Comparison of ENCODE assay signal across 8 cellular contexts in the genomic region with DNA sequence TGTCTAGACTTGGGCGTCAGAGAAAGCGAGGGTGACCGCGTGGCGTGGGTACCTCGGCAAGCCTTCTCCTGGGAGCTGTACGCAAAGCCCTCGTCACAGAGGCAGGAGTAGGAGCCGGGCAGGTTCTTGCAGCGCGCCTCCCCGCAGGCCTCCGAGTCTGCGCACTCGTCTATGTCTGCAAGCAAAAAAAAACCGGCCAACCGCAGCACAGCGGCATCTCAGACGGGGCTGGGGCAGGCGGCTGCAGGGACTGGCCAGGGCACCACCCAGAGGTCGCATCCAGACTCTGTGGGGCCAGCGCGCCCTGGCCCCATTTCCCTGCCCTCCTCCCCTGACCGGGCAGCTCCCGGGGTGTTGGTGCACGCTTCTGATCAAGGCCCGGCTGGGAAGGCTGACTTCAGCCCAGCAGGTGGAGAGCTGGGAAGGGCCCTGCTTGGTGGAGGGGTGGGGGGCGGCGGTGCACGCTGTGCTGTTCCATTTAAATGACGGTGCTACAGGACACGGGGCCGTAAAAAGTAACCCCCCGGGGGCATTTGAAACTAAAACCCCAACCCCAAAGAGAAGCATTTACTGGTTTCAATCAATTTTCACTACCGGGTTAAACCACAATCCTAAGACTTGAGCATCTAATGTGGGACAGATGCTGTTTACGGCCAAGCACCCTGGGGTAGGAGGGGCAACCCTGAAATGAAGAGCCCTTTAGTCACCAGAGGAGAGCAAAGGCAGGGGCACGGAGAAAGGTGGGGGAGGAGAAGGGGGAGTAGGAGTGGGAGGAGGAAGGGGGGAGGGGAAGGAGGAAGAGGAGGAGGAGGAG. TPM values are rescaled to one million over a fixed set of nuclear protein-coding genes. Genes with fewer than 3 reads are reported as not detected.
DNase-seq lines count a peak whose midpoint lies in the region; ATAC-seq and FAIRE-seq lines count a peak whose summit lies in the region.

No MANE protein-coding gene starts in this region.

- no peak for ATAC-seq in right cardiac atrium
- ATAC-seq in left cardiac atrium = no peak
- ATAC-seq in GM21423 (IDR thresholded peaks at IDR 0.05; ENCODE audit: unreplicated experiment) = no peak

- no peak overlapping the region for H3K4me3 ChIP-seq in right cardiac atrium (ENCODE audit: low read length)

- peak; percentile 90 for FAIRE-seq in urothelium cell line (lab: Jason Lieb, UNC)

- peaks cover 18% of the 10 kb centered on the region for H3K4me1 ChIP-seq in right cardiac atrium (ENCODE audit: control insufficient read depth, insufficient read depth, low read length)

- no peaks in the 10 kb centered on the region for H3K27me3 ChIP-seq in right cardiac atrium (ENCODE audit: control insufficient read depth, insufficient read depth)

- H3K9me3 ChIP-seq in right cardiac atrium (ENCODE audit: control insufficient read depth, low read length) = no peaks in the 10 kb centered on the region

- DNase-seq in right cardiac atrium (peak in 2 of 3 donors; percentile 48 to 61), left cardiac atrium (no peak), NCI-H526 (lab: John Stamatoyannopoulos, UW) (peak; percentile 62 to 84), epidermal melanocyte (ENCODE audit: insufficient read length, low spot score) (peak; percentile 81), urothelium cell line (ENCODE audit: low spot score) (peak; percentile 80), SIG-M5 (lab: John Stamatoyannopoulos, UW) (no peak), HT-29 (ENCODE audit: low spot score) (no peak)

- no peak overlapping the region for H3K27ac ChIP-seq in right cardiac atrium (ENCODE audit: low read length)

- 87% methylated on average over 37 of the region's 37 CpGs for WGBS in right cardiac atrium

- intact Hi-C loops in right cardiac atrium (cut with DNase I) = no loop called here
- intact Hi-C loops in left cardiac atrium (cut with DNase I) = no loop called here

RNA-seq across cellular contexts. Expression of gene GAS6, which starts 28.2 kb away (rescaled TPM):
- 100 to 1,000 TPM; 197 to 213 (median 202) TPM for total RNA-seq in right cardiac atrium
- 273 TPM for polyA plus RNA-seq in right cardiac atrium
- total RNA-seq in left cardiac atrium = 100 to 1,000 TPM; 165 to 175 TPM
- total RNA-seq in HT-29 (2014; rRNA removed; shearing (Covaris generic)) = 1.3 and 1.4 TPM in 2 replicates

Comparison
In these comparisons a context has a peak if more than half of its experiments do, and no peak if none do; other contexts are left out.
1. DNase-seq: peak in right cardiac atrium (2 of 3), NCI-H526 (2 of 2), epidermal melanocyte (single experiment) and urothelium cell line (single experiment); none in left cardiac atrium (single experiment), SIG-M5 (single experiment) and HT-29 (single experiment).
2. RNA of gene GAS6, which starts 28.2 kb away (total RNA-seq): 197 to 213 TPM in right cardiac atrium and 165 to 175 TPM in left cardiac atrium; 1.3 to 1.4 TPM in HT-29; every median in the first group is over 10 times any median in the second.